Comparison of ENCODE assay signal across 1 cellular context in the genomic region with DNA sequence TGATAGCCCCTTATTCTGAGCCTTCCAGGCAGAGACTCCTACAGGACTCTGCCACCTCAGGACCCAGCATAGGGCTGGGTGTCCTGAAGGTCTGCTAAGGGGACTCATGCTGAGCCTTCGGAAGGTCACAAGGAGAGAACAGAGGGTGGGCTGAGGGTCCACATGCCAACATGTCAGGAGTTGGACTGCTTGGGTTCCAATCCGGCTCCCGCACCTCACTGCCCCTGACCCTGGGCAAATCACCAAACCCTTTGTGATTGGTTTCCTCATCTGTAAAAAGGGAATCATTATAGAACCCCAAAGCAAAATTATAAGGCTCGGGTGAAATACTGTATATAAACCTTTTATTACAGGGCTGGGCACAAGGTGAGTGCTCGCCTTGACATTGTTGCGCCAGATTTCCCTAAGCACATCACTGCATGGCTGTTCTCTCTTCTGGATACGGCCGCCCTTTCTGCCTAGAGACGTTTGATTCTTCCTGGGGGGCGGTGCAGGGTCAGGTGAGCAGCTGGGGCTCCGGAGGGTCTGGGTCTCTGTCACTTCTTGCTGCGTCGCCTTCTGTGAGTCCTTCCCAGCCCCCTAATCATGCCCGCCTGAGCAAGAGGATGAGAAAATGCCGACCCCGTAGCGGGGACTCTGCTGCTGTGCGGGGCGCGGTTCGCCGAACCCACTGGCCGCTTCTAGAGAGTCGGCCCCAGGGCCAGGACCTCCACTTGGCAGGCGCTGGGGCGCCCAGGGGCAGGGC.
TF ChIP-seq lines count a peak whose summit lies in the region.

No MANE protein-coding gene starts in this region.

TF ChIP-seq in HepG2, 621 proteins besides CTCF, POLR2A, EP300 and RAD21 (continued from another document and continues in another):
- TF ChIP-seq MED13 (CRISPR knock-in tag; IDR thresholded peaks at IDR 0.05) (0 out of 2 replicates have a peak, but pooled peaks have one; percentile 27), HOXD1 (CRISPR knock-in tag; IDR thresholded peaks at IDR 0.05) (0 out of 2 replicates have a peak, but pooled peaks have one; percentile 16), ZNF224 (CRISPR knock-in tag; IDR thresholded peaks at IDR 0.05) (0 out of 2 replicates have a peak, but pooled peaks have one; percentile 41), ZNF572 (CRISPR knock-in tag; IDR thresholded peaks at IDR 0.05) (0 out of 2 replicates have a peak, but pooled peaks have one; percentile 18), SALL2 (CRISPR knock-in tag; IDR thresholded peaks at IDR 0.05) (0 out of 2 replicates have a peak, but pooled peaks have one; percentile 55), ZNF264 (CRISPR knock-in tag; IDR thresholded peaks at IDR 0.05) (no peak; the same call in 1 of the 2 replicates), STAG1 (CRISPR knock-in tag; IDR thresholded peaks at IDR 0.05) (no peak), ZNF776 (CRISPR knock-in tag; IDR thresholded peaks at IDR 0.05) (peak; percentile 17; the same call in 1 of the 2 replicates), SOX13 (IDR thresholded peaks at IDR 0.05) (no peak), SOX13 (CRISPR knock-in tag; conservative IDR thresholded peaks at IDR 0.05 in 1 of 2, IDR thresholded peaks at IDR 0.05 in 1 of 2) (peak in 1 of 2 experiments; percentile 3; a peak in 1 of 4 replicates), ZNF607 (CRISPR knock-in tag; IDR thresholded peaks at IDR 0.05; ENCODE audit: borderline replicate concordance) (peak; percentile 17), HNF4A (CRISPR knock-in tag; IDR thresholded peaks at IDR 0.05) (peak; percentile 17; the same call in 1 of the 2 replicates), ZNF563 (CRISPR knock-in tag; IDR thresholded peaks at IDR 0.05) (0 out of 2 replicates have a peak, but pooled peaks have one; percentile 16), ZNF709 (CRISPR knock-in tag; IDR thresholded peaks at IDR 0.05) (0 out of 2 replicates have a peak, but pooled peaks have one; percentile 55), ZNF556 (CRISPR knock-in tag; IDR thresholded peaks at IDR 0.05; ENCODE audit: borderline replicate concordance) (0 out of 2 replicates have a peak, but pooled peaks have one; percentile 34), NFE2L1 (CRISPR knock-in tag; IDR thresholded peaks at IDR 0.05; ENCODE audit: borderline replicate concordance) (0 out of 2 replicates have a peak, but pooled peaks have one; percentile 35), THYN1 (CRISPR knock-in tag; IDR thresholded peaks at IDR 0.05; ENCODE audit: borderline replicate concordance, low read depth) (no peak), RFXAP (CRISPR knock-in tag; IDR thresholded peaks at IDR 0.05; ENCODE audit: borderline replicate concordance) (0 out of 2 replicates have a peak, but pooled peaks have one; percentile 31), ZNF251 (CRISPR knock-in tag; IDR thresholded peaks at IDR 0.05) (0 out of 2 replicates have a peak, but pooled peaks have one; percentile 52), NRL (CRISPR knock-in tag; IDR thresholded peaks at IDR 0.05; ENCODE audit: borderline replicate concordance) (0 out of 2 replicates have a peak, but pooled peaks have one; percentile 3), RNF2 (conservative IDR thresholded peaks at IDR 0.05; ENCODE audit: low read depth) (0 out of 2 replicates have a peak, but pooled peaks have one; percentile 19), NKX3-1 (CRISPR knock-in tag; IDR thresholded peaks at IDR 0.05) (peak; percentile 48; the same call in 1 of the 2 replicates), ZNF253 (CRISPR knock-in tag; IDR thresholded peaks at IDR 0.05; ENCODE audit: borderline replicate concordance) (0 out of 2 replicates have a peak, but pooled peaks have one; percentile 22)
- TF ChIP-seq, protein P1, sequence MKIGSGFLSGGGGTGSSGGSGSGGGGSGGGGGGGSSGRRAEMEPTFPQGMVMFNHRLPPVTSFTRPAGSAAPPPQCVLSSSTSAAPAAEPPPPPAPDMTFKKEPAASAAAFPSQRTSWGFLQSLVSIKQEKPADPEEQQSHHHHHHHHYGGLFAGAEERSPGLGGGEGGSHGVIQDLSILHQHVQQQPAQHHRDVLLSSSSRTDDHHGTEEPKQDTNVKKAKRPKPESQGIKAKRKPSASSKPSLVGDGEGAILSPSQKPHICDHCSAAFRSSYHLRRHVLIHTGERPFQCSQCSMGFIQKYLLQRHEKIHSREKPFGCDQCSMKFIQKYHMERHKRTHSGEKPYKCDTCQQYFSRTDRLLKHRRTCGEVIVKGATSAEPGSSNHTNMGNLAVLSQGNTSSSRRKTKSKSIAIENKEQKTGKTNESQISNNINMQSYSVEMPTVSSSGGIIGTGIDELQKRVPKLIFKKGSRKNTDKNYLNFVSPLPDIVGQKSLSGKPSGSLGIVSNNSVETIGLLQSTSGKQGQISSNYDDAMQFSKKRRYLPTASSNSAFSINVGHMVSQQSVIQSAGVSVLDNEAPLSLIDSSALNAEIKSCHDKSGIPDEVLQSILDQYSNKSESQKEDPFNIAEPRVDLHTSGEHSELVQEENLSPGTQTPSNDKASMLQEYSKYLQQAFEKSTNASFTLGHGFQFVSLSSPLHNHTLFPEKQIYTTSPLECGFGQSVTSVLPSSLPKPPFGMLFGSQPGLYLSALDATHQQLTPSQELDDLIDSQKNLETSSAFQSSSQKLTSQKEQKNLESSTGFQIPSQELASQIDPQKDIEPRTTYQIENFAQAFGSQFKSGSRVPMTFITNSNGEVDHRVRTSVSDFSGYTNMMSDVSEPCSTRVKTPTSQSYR (CRISPR knock-in tag; IDR thresholded peaks at IDR 0.05; ENCODE audit: borderline replicate concordance) = no peak
- TF ChIP-seq, protein P2, sequence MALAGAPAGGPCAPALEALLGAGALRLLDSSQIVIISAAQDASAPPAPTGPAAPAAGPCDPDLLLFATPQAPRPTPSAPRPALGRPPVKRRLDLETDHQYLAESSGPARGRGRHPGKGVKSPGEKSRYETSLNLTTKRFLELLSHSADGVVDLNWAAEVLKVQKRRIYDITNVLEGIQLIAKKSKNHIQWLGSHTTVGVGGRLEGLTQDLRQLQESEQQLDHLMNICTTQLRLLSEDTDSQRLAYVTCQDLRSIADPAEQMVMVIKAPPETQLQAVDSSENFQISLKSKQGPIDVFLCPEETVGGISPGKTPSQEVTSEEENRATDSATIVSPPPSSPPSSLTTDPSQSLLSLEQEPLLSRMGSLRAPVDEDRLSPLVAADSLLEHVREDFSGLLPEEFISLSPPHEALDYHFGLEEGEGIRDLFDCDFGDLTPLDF (CRISPR knock-in tag; IDR thresholded peaks at IDR 0.05) = peak; percentile 92; the same call in 1 of the 2 replicates
- TF ChIP-seq, protein P3, sequence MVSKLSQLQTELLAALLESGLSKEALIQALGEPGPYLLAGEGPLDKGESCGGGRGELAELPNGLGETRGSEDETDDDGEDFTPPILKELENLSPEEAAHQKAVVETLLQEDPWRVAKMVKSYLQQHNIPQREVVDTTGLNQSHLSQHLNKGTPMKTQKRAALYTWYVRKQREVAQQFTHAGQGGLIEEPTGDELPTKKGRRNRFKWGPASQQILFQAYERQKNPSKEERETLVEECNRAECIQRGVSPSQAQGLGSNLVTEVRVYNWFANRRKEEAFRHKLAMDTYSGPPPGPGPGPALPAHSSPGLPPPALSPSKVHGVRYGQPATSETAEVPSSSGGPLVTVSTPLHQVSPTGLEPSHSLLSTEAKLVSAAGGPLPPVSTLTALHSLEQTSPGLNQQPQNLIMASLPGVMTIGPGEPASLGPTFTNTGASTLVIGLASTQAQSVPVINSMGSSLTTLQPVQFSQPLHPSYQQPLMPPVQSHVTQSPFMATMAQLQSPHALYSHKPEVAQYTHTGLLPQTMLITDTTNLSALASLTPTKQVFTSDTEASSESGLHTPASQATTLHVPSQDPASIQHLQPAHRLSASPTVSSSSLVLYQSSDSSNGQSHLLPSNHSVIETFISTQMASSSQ (IDR thresholded peaks at IDR 0.05; ENCODE audit: low read depth) = no peak
- TF ChIP-seq, protein P3 (CRISPR knock-in tag; IDR thresholded peaks at IDR 0.05; ENCODE audit: borderline replicate concordance) = 0 out of 2 replicates have a peak, but pooled peaks have one; percentile 17
- TF ChIP-seq, protein P4, sequence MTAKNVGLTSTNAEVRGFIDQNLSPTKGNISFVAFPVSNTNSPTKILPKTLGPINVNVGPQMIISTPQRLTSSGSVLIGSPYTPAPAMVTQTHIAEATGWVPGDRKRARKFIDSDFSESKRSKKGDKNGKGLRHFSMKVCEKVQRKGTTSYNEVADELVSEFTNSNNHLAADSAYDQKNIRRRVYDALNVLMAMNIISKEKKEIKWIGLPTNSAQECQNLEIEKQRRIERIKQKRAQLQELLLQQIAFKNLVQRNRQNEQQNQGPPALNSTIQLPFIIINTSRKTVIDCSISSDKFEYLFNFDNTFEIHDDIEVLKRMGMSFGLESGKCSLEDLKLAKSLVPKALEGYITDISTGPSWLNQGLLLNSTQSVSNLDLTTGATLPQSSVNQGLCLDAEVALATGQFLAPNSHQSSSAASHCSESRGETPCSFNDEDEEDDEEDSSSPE (CRISPR knock-in tag; IDR thresholded peaks at IDR 0.05) = peak; percentile 91; the same call in 1 of the 2 replicates
- TF ChIP-seq, protein P5, sequence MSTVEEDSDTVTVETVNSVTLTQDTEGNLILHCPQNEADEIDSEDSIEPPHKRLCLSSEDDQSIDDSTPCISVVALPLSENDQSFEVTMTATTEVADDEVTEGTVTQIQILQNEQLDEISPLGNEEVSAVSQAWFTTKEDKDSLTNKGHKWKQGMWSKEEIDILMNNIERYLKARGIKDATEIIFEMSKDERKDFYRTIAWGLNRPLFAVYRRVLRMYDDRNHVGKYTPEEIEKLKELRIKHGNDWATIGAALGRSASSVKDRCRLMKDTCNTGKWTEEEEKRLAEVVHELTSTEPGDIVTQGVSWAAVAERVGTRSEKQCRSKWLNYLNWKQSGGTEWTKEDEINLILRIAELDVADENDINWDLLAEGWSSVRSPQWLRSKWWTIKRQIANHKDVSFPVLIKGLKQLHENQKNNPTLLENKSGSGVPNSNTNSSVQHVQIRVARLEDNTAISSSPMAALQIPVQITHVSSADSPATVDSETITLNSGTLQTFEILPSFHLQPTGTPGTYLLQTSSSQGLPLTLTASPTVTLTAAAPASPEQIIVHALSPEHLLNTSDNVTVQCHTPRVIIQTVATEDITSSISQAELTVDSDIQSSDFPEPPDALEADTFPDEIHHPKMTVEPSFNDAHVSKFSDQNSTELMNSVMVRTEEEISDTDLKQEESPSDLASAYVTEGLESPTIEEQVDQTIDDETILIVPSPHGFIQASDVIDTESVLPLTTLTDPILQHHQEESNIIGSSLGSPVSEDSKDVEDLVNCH (CRISPR knock-in tag; IDR thresholded peaks at IDR 0.05) = no peak
- TF ChIP-seq, protein P6, sequence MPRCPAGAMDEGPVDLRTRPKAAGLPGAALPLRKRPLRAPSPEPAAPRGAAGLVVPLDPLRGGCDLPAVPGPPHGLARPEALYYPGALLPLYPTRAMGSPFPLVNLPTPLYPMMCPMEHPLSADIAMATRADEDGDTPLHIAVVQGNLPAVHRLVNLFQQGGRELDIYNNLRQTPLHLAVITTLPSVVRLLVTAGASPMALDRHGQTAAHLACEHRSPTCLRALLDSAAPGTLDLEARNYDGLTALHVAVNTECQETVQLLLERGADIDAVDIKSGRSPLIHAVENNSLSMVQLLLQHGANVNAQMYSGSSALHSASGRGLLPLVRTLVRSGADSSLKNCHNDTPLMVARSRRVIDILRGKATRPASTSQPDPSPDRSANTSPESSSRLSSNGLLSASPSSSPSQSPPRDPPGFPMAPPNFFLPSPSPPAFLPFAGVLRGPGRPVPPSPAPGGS (CRISPR knock-in tag; IDR thresholded peaks at IDR 0.05) = 0 out of 2 replicates have a peak, but pooled peaks have one; percentile 23
- TF ChIP-seq, protein P7, sequence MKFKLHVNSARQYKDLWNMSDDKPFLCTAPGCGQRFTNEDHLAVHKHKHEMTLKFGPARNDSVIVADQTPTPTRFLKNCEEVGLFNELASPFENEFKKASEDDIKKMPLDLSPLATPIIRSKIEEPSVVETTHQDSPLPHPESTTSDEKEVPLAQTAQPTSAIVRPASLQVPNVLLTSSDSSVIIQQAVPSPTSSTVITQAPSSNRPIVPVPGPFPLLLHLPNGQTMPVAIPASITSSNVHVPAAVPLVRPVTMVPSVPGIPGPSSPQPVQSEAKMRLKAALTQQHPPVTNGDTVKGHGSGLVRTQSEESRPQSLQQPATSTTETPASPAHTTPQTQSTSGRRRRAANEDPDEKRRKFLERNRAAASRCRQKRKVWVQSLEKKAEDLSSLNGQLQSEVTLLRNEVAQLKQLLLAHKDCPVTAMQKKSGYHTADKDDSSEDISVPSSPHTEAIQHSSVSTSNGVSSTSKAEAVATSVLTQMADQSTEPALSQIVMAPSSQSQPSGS (CRISPR knock-in tag; IDR thresholded peaks at IDR 0.05) = 0 out of 2 replicates have a peak, but pooled peaks have one; percentile 19
- TF ChIP-seq, protein P8, sequence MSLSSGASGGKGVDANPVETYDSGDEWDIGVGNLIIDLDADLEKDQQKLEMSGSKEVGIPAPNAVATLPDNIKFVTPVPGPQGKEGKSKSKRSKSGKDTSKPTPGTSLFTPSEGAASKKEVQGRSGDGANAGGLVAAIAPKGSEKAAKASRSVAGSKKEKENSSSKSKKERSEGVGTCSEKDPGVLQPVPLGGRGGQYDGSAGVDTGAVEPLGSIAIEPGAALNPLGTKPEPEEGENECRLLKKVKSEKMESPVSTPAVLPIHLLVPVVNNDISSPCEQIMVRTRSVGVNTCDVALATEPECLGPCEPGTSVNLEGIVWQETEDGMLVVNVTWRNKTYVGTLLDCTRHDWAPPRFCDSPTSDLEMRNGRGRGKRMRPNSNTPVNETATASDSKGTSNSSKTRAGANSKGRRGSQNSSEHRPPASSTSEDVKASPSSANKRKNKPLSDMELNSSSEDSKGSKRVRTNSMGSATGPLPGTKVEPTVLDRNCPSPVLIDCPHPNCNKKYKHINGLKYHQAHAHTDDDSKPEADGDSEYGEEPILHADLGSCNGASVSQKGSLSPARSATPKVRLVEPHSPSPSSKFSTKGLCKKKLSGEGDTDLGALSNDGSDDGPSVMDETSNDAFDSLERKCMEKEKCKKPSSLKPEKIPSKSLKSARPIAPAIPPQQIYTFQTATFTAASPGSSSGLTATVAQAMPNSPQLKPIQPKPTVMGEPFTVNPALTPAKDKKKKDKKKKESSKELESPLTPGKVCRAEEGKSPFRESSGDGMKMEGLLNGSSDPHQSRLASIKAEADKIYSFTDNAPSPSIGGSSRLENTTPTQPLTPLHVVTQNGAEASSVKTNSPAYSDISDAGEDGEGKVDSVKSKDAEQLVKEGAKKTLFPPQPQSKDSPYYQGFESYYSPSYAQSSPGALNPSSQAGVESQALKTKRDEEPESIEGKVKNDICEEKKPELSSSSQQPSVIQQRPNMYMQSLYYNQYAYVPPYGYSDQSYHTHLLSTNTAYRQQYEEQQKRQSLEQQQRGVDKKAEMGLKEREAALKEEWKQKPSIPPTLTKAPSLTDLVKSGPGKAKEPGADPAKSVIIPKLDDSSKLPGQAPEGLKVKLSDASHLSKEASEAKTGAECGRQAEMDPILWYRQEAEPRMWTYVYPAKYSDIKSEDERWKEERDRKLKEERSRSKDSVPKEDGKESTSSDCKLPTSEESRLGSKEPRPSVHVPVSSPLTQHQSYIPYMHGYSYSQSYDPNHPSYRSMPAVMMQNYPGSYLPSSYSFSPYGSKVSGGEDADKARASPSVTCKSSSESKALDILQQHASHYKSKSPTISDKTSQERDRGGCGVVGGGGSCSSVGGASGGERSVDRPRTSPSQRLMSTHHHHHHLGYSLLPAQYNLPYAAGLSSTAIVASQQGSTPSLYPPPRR (CRISPR knock-in tag; IDR thresholded peaks at IDR 0.05; ENCODE audit: borderline replicate concordance) = peak; percentile 54; the same call in 1 of the 2 replicates
